ENCODE assay signal across 16 cellular contexts in genomic region chrX:46792826-46793195, GRCh38. TPM values are rescaled to one million over a fixed set of nuclear protein-coding genes. Genes with fewer than 3 reads are reported as not detected.
DNase-seq lines count a peak whose midpoint lies in the region; ATAC-seq, FAIRE-seq and TF ChIP-seq lines count a peak whose summit lies in the region.
"Had no signal": no experiment of that assay in that cellular context is flagged by ENCODE, and none has a peak within 500 bp of the region (broad histone marks: within the 10 kb centered on the region; RNA-seq: fewer than 3 reads in every experiment).

No MANE protein-coding gene starts in this region.

- H3K27ac ChIP-seq in GM12878 (ENCODE audit: control insufficient read depth, insufficient read depth), result peak overlapping the region; percentile 65
- H3K27ac ChIP-seq: thyroid gland had no signal

- H3K9me3 Mint-ChIP-seq in T-helper 1 cell treated with Interleukin-12 subunit alpha and Interleukin-12 subunit beta and Interleukin-4 antibody, amounts not matched to agents 30 μg/mL and 1 μg/mL, for 36 hours, result no peaks in the 10 kb centered on the region
- H3K9me3 Mint-ChIP-seq in natural killer cell treated with Interleukin-12 subunit alpha and Interleukin-12 subunit beta and Interleukin-15 and Interleukin-18, amount 100 ng/mL, for 72 hours, result no peaks in the 10 kb centered on the region

- BruUV-seq in GM12878 (replicated peaks; lab: Mats Ljungman, UMichigan), result no TSS peak

- H3K4me3 ChIP-seq in Loucy (ENCODE audit: low read length, poor library complexity, severe bottlenecking), result peak overlapping the region; percentile 60
- 0 out of 2 replicates have a peak overlapping the region, but pooled peaks have one; percentile 8 for H3K4me3 ChIP-seq in GM12878
- H3K4me3 ChIP-seq: thyroid gland had no signal

- H3K4me2 ChIP-seq in Loucy (ENCODE audit: low read depth, low read length, poor library complexity, severe bottlenecking) (peak overlapping the region; percentile 55), GM12878 (ENCODE audit: control insufficient read depth, insufficient read depth) (peak overlapping the region; percentile 61)

- TF ChIP-seq RAD21 in GM12878 (IDR thresholded peaks at IDR 0.05; ENCODE audit: insufficient read depth, low read depth, low read length), result no peak

- peak overlapping the region; percentile 15 for H3K27ac Mint-ChIP-seq in T-helper 1 cell treated with Interleukin-12 subunit alpha and Interleukin-12 subunit beta and Interleukin-4 antibody, amounts not matched to agents 30 μg/mL and 1 μg/mL, for 36 hours
- H3K27ac Mint-ChIP-seq in natural killer cell treated with Interleukin-12 subunit alpha and Interleukin-12 subunit beta and Interleukin-15 and Interleukin-18, amount 100 ng/mL, for 72 hours, result peak overlapping the region; percentile 43 to 57

- H2AFZ ChIP-seq in Loucy (ENCODE audit: low read length), result peak overlapping the region; percentile 9; the same call in 1 of the 2 replicates
- no peak overlapping the region for H2AFZ ChIP-seq in GM12878 (ENCODE audit: control insufficient read depth, low read depth, low read length)

- H4K20me1 ChIP-seq in Loucy (ENCODE audit: insufficient read depth, low read length, poor library complexity, severe bottlenecking) (no peaks in the 10 kb centered on the region), GM12878 (ENCODE audit: control insufficient read depth, insufficient read depth) (no peaks in the 10 kb centered on the region)

- SMC1A ChIA-PET in GM12878 (lab: Charles Lee; ENCODE audit: uncharacterized antibody, unreplicated experiment), result interaction anchor here (0.7 to 4.2 kb wide), 14 partner anchors 14 to 230 kb away, joined by 3 to 20 read pairs (median 4); partner anchors contain the start of gene SLC9A7

- CTCF ChIA-PET in GM12878 (lab: Yijun Ruan, JAX), result interaction anchor here (0.7 to 9.4 kb wide), 12 partner anchors 12 to 384 kb away, joined by 3 to 110 read pairs (median 4); partner anchors contain the start of gene SLC9A7

- H3K79me2 ChIP-seq in Loucy (ENCODE audit: insufficient read depth, low read length), result no peaks in the 10 kb centered on the region
- no peaks in the 10 kb centered on the region for H3K79me2 ChIP-seq in GM12878 (ENCODE audit: control insufficient read depth, insufficient read depth, low read length)

- intact Hi-C loops in GM12878 (cut with micrococcal nuclease; ENCODE audit: unreplicated experiment), result loop anchor here (1.0 kb wide), 2 partner anchors 34 to 80 kb away; partner anchors contain the start of gene SLC9A7

- RAD21 ChIA-PET in GM12878 (lab: Charles Lee; ENCODE audit: unreplicated experiment), result interaction anchor here (0.7 to 2.1 kb wide), 10 partner anchors 10 to 238 kb away, joined by 3 to 11 read pairs (median 5); no protein-coding TSS in a partner anchor

- 2% methylated on average over 4 of the region's 4 CpGs for WGBS in GM12878 (ENCODE audit: insufficient coverage, insufficient replicate concordance, low lambda C conversion rate, missing lambda C conversion rate)

- no peak overlapping the region for H3K4me3 Mint-ChIP-seq in T-helper 1 cell treated with Interleukin-12 subunit alpha and Interleukin-12 subunit beta and Interleukin-4 antibody, amounts not matched to agents 30 μg/mL and 1 μg/mL, for 36 hours
- H3K4me3 Mint-ChIP-seq in natural killer cell treated with Interleukin-12 subunit alpha and Interleukin-12 subunit beta and Interleukin-15 and Interleukin-18, amount 100 ng/mL, for 72 hours, result peak overlapping the region; percentile 60

- H3F3A ChIP-seq in Loucy (ENCODE audit: low read depth), result no peaks in the 10 kb centered on the region

- H3K36me3 ChIP-seq in Loucy (ENCODE audit: insufficient read depth, low read length), result no peaks in the 10 kb centered on the region
- no peaks in the 10 kb centered on the region for H3K36me3 ChIP-seq in GM12878 (ENCODE audit: control insufficient read depth in 2 of 2, insufficient read depth in 2 of 2, low read length in 1 of 2)
- H3K36me3 ChIP-seq: thyroid gland had no signal

- no peak for DNase-seq in T-helper 1 cell
- DNase-seq in GM12878 (ENCODE audit: low read depth, low spot score), result no peak
- no peak for DNase-seq in natural killer cell treated with Interleukin-12 subunit alpha and Interleukin-12 subunit beta and Interleukin-15 and Interleukin-18, amount 100 ng/mL, for 72 hours (ENCODE audit: low spot score)
- no peak for DNase-seq in G401 (ENCODE audit: low spot score)
- DNase-seq in GM20000 (ENCODE audit: low spot score), result no peak
- DNase-seq: activated CD8-positive, alpha-beta memory T cell treated with anti-CD3 and anti-CD28 coated beads for 24 hours; DMS153; hippocampal formation; NCI-H1048; NCI-H526; retina; thyroid gland had no signal

- no peaks in the 10 kb centered on the region for H3K36me3 Mint-ChIP-seq in T-helper 1 cell treated with Interleukin-12 subunit alpha and Interleukin-12 subunit beta and Interleukin-4 antibody, amounts not matched to agents 30 μg/mL and 1 μg/mL, for 36 hours (ENCODE audit: low read depth)
- no peaks in the 10 kb centered on the region for H3K36me3 Mint-ChIP-seq in natural killer cell treated with Interleukin-12 subunit alpha and Interleukin-12 subunit beta and Interleukin-15 and Interleukin-18, amount 100 ng/mL, for 72 hours

- no peaks in the 10 kb centered on the region for H3K27me3 Mint-ChIP-seq in T-helper 1 cell treated with Interleukin-12 subunit alpha and Interleukin-12 subunit beta and Interleukin-4 antibody, amounts not matched to agents 30 μg/mL and 1 μg/mL, for 36 hours (ENCODE audit: low read depth)
- H3K27me3 Mint-ChIP-seq in natural killer cell treated with Interleukin-12 subunit alpha and Interleukin-12 subunit beta and Interleukin-15 and Interleukin-18, amount 100 ng/mL, for 72 hours, result no peaks in the 10 kb centered on the region

- no peak for FAIRE-seq in GM12878 (lab: Jason Lieb, UNC)
- FAIRE-seq: A204.1 had no signal

- in situ Hi-C loops in GM12878 (cut with MboI), result loop anchor here (5.0 to 10.0 kb wide), 4 partner anchors 81 to 408 kb away; no protein-coding TSS in a partner anchor
- in situ Hi-C loops in G401 (cut with HindIII; ENCODE audit: low sequenced_read_pairs), result no loop called here

- TF ChIP-seq CTCF in Loucy (conservative IDR thresholded peaks at IDR 0.05; ENCODE audit: low read length) (no peak), GM12878 (IDR thresholded peaks at IDR 0.05 in 2 of 3, conservative IDR thresholded peaks at IDR 0.05 in 1 of 3; ENCODE audit: control insufficient read depth in 2 of 3, extremely low read depth in 1 of 3, insufficient read depth in 1 of 3, low read depth in 3 of 3, low read length in 3 of 3) (no peak), GM20000 (IDR thresholded peaks at IDR 0.05; ENCODE audit: extremely low read depth, missing control alignments) (no peak)

- no peaks in the 10 kb centered on the region for H3K9me2 ChIP-seq in Loucy (replicated peaks; ENCODE audit: low read depth, low read length)

- H3K9ac ChIP-seq in Loucy (ENCODE audit: low read depth, low read length, poor library complexity, severe bottlenecking), result peak overlapping the region; percentile 37
- no peak overlapping the region for H3K9ac ChIP-seq in GM12878 (ENCODE audit: control insufficient read depth, insufficient read depth, low read length)

- H3K9me3 ChIP-seq in Loucy (ENCODE audit: insufficient read depth, low read depth, low read length) (no peaks in the 10 kb centered on the region), GM12878 (replicated peaks; ENCODE audit: control insufficient read depth, insufficient read depth, low read length) (no peaks in the 10 kb centered on the region; the same call in 1 of the 3 replicates)
- H3K9me3 ChIP-seq: thyroid gland had no signal

- no peak for TF ChIP-seq POLR2A in GM12878 (IDR thresholded peaks at IDR 0.05; ENCODE audit: low read depth, low read length)

- H3K27me3 ChIP-seq in Loucy (ENCODE audit: insufficient read depth, low read length, poor library complexity, severe bottlenecking) (no peaks in the 10 kb centered on the region), GM12878 (replicated peaks in 1 of 2; ENCODE audit: control insufficient read depth in 2 of 2, insufficient read depth in 2 of 2, low read length in 1 of 2) (no peaks in the 10 kb centered on the region)
- H3K27me3 ChIP-seq: thyroid gland had no signal

- ATAC-seq in GM12878 (peak; percentile 54), HG03196 (IDR thresholded peaks at IDR 0.05; ENCODE audit: unreplicated experiment) (no peak)
- no peak for ATAC-seq in natural killer cell treated with Interleukin-12 subunit alpha and Interleukin-12 subunit beta and Interleukin-15 and Interleukin-18, amount 100 ng/mL, for 72 hours

- peaks cover 11% of the 10 kb centered on the region for H3K4me1 Mint-ChIP-seq in T-helper 1 cell treated with Interleukin-12 subunit alpha and Interleukin-12 subunit beta and Interleukin-4 antibody, amounts not matched to agents 30 μg/mL and 1 μg/mL, for 36 hours (ENCODE audit: low read depth)
- peaks cover 2 to 15% of the 10 kb centered on the region in 2 donors for H3K4me1 Mint-ChIP-seq in natural killer cell treated with Interleukin-12 subunit alpha and Interleukin-12 subunit beta and Interleukin-15 and Interleukin-18, amount 100 ng/mL, for 72 hours (ENCODE audit: low read depth in 2 of 2)

- no peak for TF ChIP-seq EP300 in GM12878 (IDR thresholded peaks at IDR 0.05; ENCODE audit: borderline replicate concordance in 1 of 2, control insufficient read depth in 1 of 2, low read depth in 2 of 2, low read length in 2 of 2)

- POLR2A ChIA-PET in GM12878 (lab: Charles Lee), result interaction anchor here (0.6 to 2.1 kb wide), 2 partner anchors 33 to 113 kb away, joined by 4 to 5 read pairs; no protein-coding TSS in a partner anchor

- H3K4me1 ChIP-seq in Loucy (ENCODE audit: insufficient read depth, low read length, poor library complexity, severe bottlenecking) (peaks cover 12% of the 10 kb centered on the region), GM12878 (ENCODE audit: control insufficient read depth, insufficient read depth, low read length) (peaks cover 20% of the 10 kb centered on the region)
- H3K4me1 ChIP-seq: thyroid gland had no signal

RNA-seq across cellular contexts. Expression of gene SLC9A7, which starts 33.9 kb away (rescaled TPM):
- 129 and 137 TPM in 2 replicates for total RNA-seq in GM12878 (2013; cell fraction: nucleolus; rRNA removed)
- total RNA-seq in GM12878 (2014; rRNA removed), result 54.2 and 56.2 TPM in 2 replicates
- 61.9 and 62.8 TPM in 2 replicates for total RNA-seq in GM12878 (2014; rRNA removed; fragmentation: Illumina TruSeq; extraction: Trizol)
- total RNA-seq in GM12878 (2021), result 52.6 and 57.2 TPM in 2 replicates
- 21.8 TPM for polyA plus RNA-seq in GM12878 (2011; ENCODE audit: low read depth)
- 45.3 and 53.4 TPM in 2 replicates for polyA plus RNA-seq in GM12878 (2011; rRNA removed)
- 48.3 and 50.4 TPM in 2 replicates for polyA plus RNA-seq in GM12878 (2011; cell fraction: cytosol; rRNA removed)
- polyA plus RNA-seq in GM12878 (2011; cell fraction: nucleus; rRNA removed), result 47.2 and 56.5 TPM in 2 replicates
- 21.8 and 22.6 TPM in 2 replicates for polyA plus RNA-seq in GM12878 (2012)
- 31.0 and 36.2 TPM in 2 replicates for polyA plus RNA-seq in GM12878 (2014; fragmentation: Illumina TruSeq; extraction: Trizol)
- 1 to 10 TPM; 5.0 to 5.2 TPM for polyA plus RNA-seq in GM12878 (2014; fragmentation: Nextera tagmentation; extraction: Ambion mirVana)
- polyA plus RNA-seq in GM12878 (2014; rRNA removed), result 24.8 and 28.4 TPM in 2 replicates
- polyA plus RNA-seq in GM12878 (2016; fragmentation: Nextera tagmentation; extraction: Ambion mirVana), result 10 to 100 TPM; 13.1 to 14.1 TPM
- 162 and 177 TPM in 2 replicates for polyA minus RNA-seq in GM12878 (2011; rRNA and poly(A)+ RNA removed)
- polyA minus RNA-seq in GM12878 (2011; cell fraction: cytosol; rRNA and poly(A)+ RNA removed), result 36.6 and 42.8 TPM in 2 replicates
- polyA minus RNA-seq in GM12878 (2011; cell fraction: nucleus; rRNA and poly(A)+ RNA removed), result 28.0 and 49.2 TPM in 2 replicates
- 1 to 10 TPM; 1.6 to 3.7 TPM for total RNA-seq in natural killer cell treated with Interleukin-12 subunit alpha and Interleukin-12 subunit beta and Interleukin-15 and Interleukin-18, amount 100 ng/mL, for 72 hours
- total RNA-seq in G401 (2014; rRNA removed; shearing (Covaris generic)), result 1.5 and 2.1 TPM in 2 replicates

RNA-seq across cellular contexts. Expression of gene RP2, which starts 44.0 kb away (rescaled TPM):
- 7.4 and 8.3 TPM in 2 replicates for total RNA-seq in GM12878 (2013; cell fraction: nucleolus; rRNA removed)
- 5.5 and 7.3 TPM in 2 replicates for total RNA-seq in GM12878 (2014; rRNA removed)
- total RNA-seq in GM12878 (2014; rRNA removed; fragmentation: Illumina TruSeq; extraction: Trizol), result 7.7 and 7.8 TPM in 2 replicates
- 4.9 TPM in 2 replicates for total RNA-seq in GM12878 (2021)
- polyA plus RNA-seq in GM12878 (2011; ENCODE audit: low read depth), result 2.9 TPM
- polyA plus RNA-seq in GM12878 (2011; rRNA removed), result 11.0 and 17.1 TPM in 2 replicates
- polyA plus RNA-seq in GM12878 (2011; cell fraction: cytosol; rRNA removed), result 4.1 and 4.3 TPM in 2 replicates
- 1.8 and 2.1 TPM in 2 replicates for polyA plus RNA-seq in GM12878 (2011; cell fraction: nucleus; rRNA removed)
- 3.4 and 5.9 TPM in 2 replicates for polyA plus RNA-seq in GM12878 (2012)
- polyA plus RNA-seq in GM12878 (2014; fragmentation: Illumina TruSeq; extraction: Trizol), result 6.3 and 8.8 TPM in 2 replicates
- polyA plus RNA-seq in GM12878 (2014; fragmentation: Nextera tagmentation; extraction: Ambion mirVana), result 1 to 10 TPM; 3.5 to 3.7 TPM
- 4.8 and 6.5 TPM in 2 replicates for polyA plus RNA-seq in GM12878 (2014; rRNA removed)
- 1 to 10 TPM; 5.6 to 5.7 TPM for polyA plus RNA-seq in GM12878 (2016; fragmentation: Nextera tagmentation; extraction: Ambion mirVana)
- 7.7 and 9.8 TPM in 2 replicates for polyA minus RNA-seq in GM12878 (2011; rRNA and poly(A)+ RNA removed)
- polyA minus RNA-seq in GM12878 (2011; cell fraction: cytosol; rRNA and poly(A)+ RNA removed), result 3.6 and 4.3 TPM in 2 replicates
- polyA minus RNA-seq in GM12878 (2011; cell fraction: nucleus; rRNA and poly(A)+ RNA removed), result 2.5 and 5.0 TPM in 2 replicates
- 10 to 100 TPM in 1 of 2 donors, 1 to 10 TPM in 1; 5.0 to 10.7 TPM for total RNA-seq in natural killer cell treated with Interleukin-12 subunit alpha and Interleukin-12 subunit beta and Interleukin-15 and Interleukin-18, amount 100 ng/mL, for 72 hours
- 6.2 and 6.3 TPM in 2 replicates for total RNA-seq in G401 (2014; rRNA removed; shearing (Covaris generic))

Comparison
In these comparisons a context has a peak if more than half of its experiments do, and no peak if none do; other contexts are left out.
1. RNA of gene SLC9A7, which starts 33.9 kb away (total RNA-seq): 52.6 to 137 TPM in GM12878; 1.6 to 3.7 TPM in natural killer cell treated with Interleukin-12 subunit alpha and Interleukin-12 subunit beta and Interleukin-15 and Interleukin-18, amount 100 ng/mL, for 72 hours and 1.5 to 2.1 TPM in G401; every median in the first group is over 10 times any median in the second.